1 cellular context compared by ENCODE assay signal in genomic region chr2:215828528-215829184, GRCh38.
A peak's percentile ranks its signal among the peaks of the same experiment; 100 is the strongest.
TF ChIP-seq lines count a peak whose summit lies in the region.

No MANE protein-coding gene starts in this region.

TF ChIP-seq in HepG2, 621 proteins besides CTCF, POLR2A, EP300 and RAD21 (continued from another document and continues in another):
- no peak for TF ChIP-seq ZNF646 (CRISPR knock-in tag; IDR thresholded peaks at IDR 0.05)
- TF ChIP-seq ZNF577 (CRISPR knock-in tag; IDR thresholded peaks at IDR 0.05; ENCODE audit: borderline replicate concordance, low read depth) = no peak
- TF ChIP-seq HNF4G (IDR thresholded peaks at IDR 0.05; ENCODE audit: borderline replicate concordance, low read depth, low read length) = no peak; the same call in 1 of the 2 replicates
- no peak for TF ChIP-seq HNF4G (CRISPR knock-in tag; IDR thresholded peaks at IDR 0.05; ENCODE audit: borderline replicate concordance, low read depth)
- TF ChIP-seq ZNF512B (CRISPR knock-in tag; IDR thresholded peaks at IDR 0.05; ENCODE audit: borderline replicate concordance) = no peak
- TF ChIP-seq ZNF367 (CRISPR knock-in tag; IDR thresholded peaks at IDR 0.05; ENCODE audit: borderline replicate concordance) = no peak
- TF ChIP-seq RORA (CRISPR knock-in tag; IDR thresholded peaks at IDR 0.05) = no peak
- TF ChIP-seq DMTF1 (CRISPR knock-in tag; IDR thresholded peaks at IDR 0.05) = no peak
- TF ChIP-seq YEATS4 (CRISPR knock-in tag; IDR thresholded peaks at IDR 0.05; ENCODE audit: borderline replicate concordance) = no peak
- peak; percentile 50 for TF ChIP-seq CCAR2 (optimal IDR thresholded peaks at IDR 0.05; ENCODE audit: low read depth, low read length)
- no peak for TF ChIP-seq ZNF597 (CRISPR knock-in tag; IDR thresholded peaks at IDR 0.05)
- peak; percentile 71 for TF ChIP-seq ZMYM3 (CRISPR knock-in tag; IDR thresholded peaks at IDR 0.05)
- no peak for TF ChIP-seq ZNF782 (CRISPR knock-in tag; IDR thresholded peaks at IDR 0.05; ENCODE audit: borderline replicate concordance)
- TF ChIP-seq ZNF484 (CRISPR knock-in tag; IDR thresholded peaks at IDR 0.05; ENCODE audit: borderline replicate concordance, low read depth) = no peak
- TF ChIP-seq HMG20A (CRISPR knock-in tag; IDR thresholded peaks at IDR 0.05; ENCODE audit: borderline replicate concordance) = peak; percentile 52; the same call in 1 of the 2 replicates
- no peak for TF ChIP-seq RFX5 (IDR thresholded peaks at IDR 0.05; ENCODE audit: low read depth, low read length)
- no peak for TF ChIP-seq SNAI1 (CRISPR knock-in tag; IDR thresholded peaks at IDR 0.05; ENCODE audit: borderline replicate concordance)
- no peak for TF ChIP-seq ATF7-NPFF (CRISPR knock-in tag; IDR thresholded peaks at IDR 0.05; ENCODE audit: low read depth)
- TF ChIP-seq NBN (conservative IDR thresholded peaks at IDR 0.05) = no peak
- TF ChIP-seq ATF7 (IDR thresholded peaks at IDR 0.05) = no peak
- TF ChIP-seq ATF7 (CRISPR knock-in tag; IDR thresholded peaks at IDR 0.05) = no peak
- TF ChIP-seq LBX2 (CRISPR knock-in tag; IDR thresholded peaks at IDR 0.05; ENCODE audit: borderline replicate concordance) = no peak
- peak; percentile 88; the same call in 1 of the 2 replicates for TF ChIP-seq POGZ (CRISPR knock-in tag; IDR thresholded peaks at IDR 0.05)
- no peak for TF ChIP-seq HNRNPH1 (optimal IDR thresholded peaks at IDR 0.05; ENCODE audit: low read depth, low read length)
- TF ChIP-seq ZNF564 (CRISPR knock-in tag; IDR thresholded peaks at IDR 0.05) = no peak
- no peak for TF ChIP-seq ZNF205 (CRISPR knock-in tag; IDR thresholded peaks at IDR 0.05)
- TF ChIP-seq TERF1 (CRISPR knock-in tag; IDR thresholded peaks at IDR 0.05) = no peak
- TF ChIP-seq MLX (CRISPR knock-in tag; IDR thresholded peaks at IDR 0.05) = no peak
- TF ChIP-seq MAF1 (CRISPR knock-in tag; IDR thresholded peaks at IDR 0.05; ENCODE audit: borderline replicate concordance) = no peak
- peak; percentile 56; the same call in 1 of the 2 replicates for TF ChIP-seq ZNF280D (CRISPR knock-in tag; IDR thresholded peaks at IDR 0.05)
- TF ChIP-seq FOXA1 (IDR thresholded peaks at IDR 0.05) = no peak
- TF ChIP-seq FOXA1 (CRISPR knock-in tag; IDR thresholded peaks at IDR 0.05) = no peak
- no peak for TF ChIP-seq LCORL (IDR thresholded peaks at IDR 0.05)
- TF ChIP-seq LCORL (CRISPR knock-in tag; IDR thresholded peaks at IDR 0.05) = peak; percentile 48; the same call in 1 of the 2 replicates
- TF ChIP-seq KDM6A (CRISPR knock-in tag; IDR thresholded peaks at IDR 0.05; ENCODE audit: low read depth) = no peak
- no peak for TF ChIP-seq ZNF138 (CRISPR knock-in tag; IDR thresholded peaks at IDR 0.05; ENCODE audit: low read depth)
- peak; percentile 53; the same call in 1 of the 2 replicates for TF ChIP-seq HDAC2 (CRISPR knock-in tag; IDR thresholded peaks at IDR 0.05)
- no peak for TF ChIP-seq U2AF2 (IDR thresholded peaks at IDR 0.05; ENCODE audit: low read depth, low read length)
- no peak for TF ChIP-seq PTBP1 (IDR thresholded peaks at IDR 0.05; ENCODE audit: low read depth, low read length, poor library complexity, severe bottlenecking)
- TF ChIP-seq FOXM1 (CRISPR knock-in tag; IDR thresholded peaks at IDR 0.05) = no peak
